Comparison of ENCODE assay signal across 8 cellular contexts in genomic region chr7:44043902-44044301, GRCh38. TPM values are rescaled to one million over a fixed set of nuclear protein-coding genes. Genes with fewer than 3 reads are reported as not detected.
DNase-seq lines count a peak whose midpoint lies in the region; TF ChIP-seq lines count a peak whose summit lies in the region.

No MANE protein-coding gene starts in this region.

- peaks cover 13% of the 10 kb centered on the region for H4K20me1 ChIP-seq in OCI-LY7 (ENCODE audit: insufficient read depth, low read length)
- H4K20me1 ChIP-seq in osteoblast (ENCODE audit: insufficient read depth, low read length) = peaks cover 26% of the 10 kb centered on the region

- H3K79me2 ChIP-seq in OCI-LY7 (ENCODE audit: insufficient read depth, low read depth, low read length) = peaks cover 39% of the 10 kb centered on the region
- H3K79me2 ChIP-seq in osteoblast (ENCODE audit: insufficient read depth, low read length) = peaks cover 49% of the 10 kb centered on the region

- H3K36me3 Mint-ChIP-seq in Caco-2 (ENCODE audit: insufficient read depth, unreplicated experiment) = peaks cover 15% of the 10 kb centered on the region
- peaks cover 7% of the 10 kb centered on the region for H3K36me3 Mint-ChIP-seq in endothelial cell (ENCODE audit: low read depth, unreplicated experiment)

- H3K9me3 ChIP-seq in Caco-2 (no peaks in the 10 kb centered on the region), OCI-LY7 (ENCODE audit: low read length) (no peaks in the 10 kb centered on the region), osteoblast (ENCODE audit: low read depth, low read length) (no peaks in the 10 kb centered on the region)

- H2AFZ ChIP-seq in OCI-LY7 (ENCODE audit: low read length) (peak overlapping the region; percentile 70), osteoblast (ENCODE audit: low read length) (peak overlapping the region; percentile 98)

- no peaks in the 10 kb centered on the region for H3K9me2 ChIP-seq in OCI-LY7 (ENCODE audit: insufficient read depth, low read length)

- peak overlapping the region; percentile 96 for H3K4me2 ChIP-seq in OCI-LY7 (ENCODE audit: low read length)
- peak overlapping the region; percentile 100 for H3K4me2 ChIP-seq in osteoblast (ENCODE audit: insufficient read depth, low read length)

- no TSS peak for BruUV-seq in Caco-2 (replicated peaks; lab: Mats Ljungman, UMichigan)
- BruUV-seq in OCI-LY7 (replicated peaks; lab: Mats Ljungman, UMichigan) = TSS peak; percentile 83

- in situ Hi-C loops in GM13976 (cut with MboI; ENCODE audit: low sequenced_read_pairs, unreplicated experiment) = no loop called here

- H3K27me3 ChIP-seq in Caco-2 (replicated peaks; ENCODE audit: control insufficient read depth, insufficient read depth, low read length) (no peaks in the 10 kb centered on the region), osteoblast (ENCODE audit: insufficient read depth, low read length) (no peaks in the 10 kb centered on the region)

- H3K27me3 Mint-ChIP-seq in Caco-2 (ENCODE audit: insufficient read depth, unreplicated experiment) (no peaks in the 10 kb centered on the region), endothelial cell (ENCODE audit: unreplicated experiment) (peaks cover 10% of the 10 kb centered on the region)

- H3K4me1 Mint-ChIP-seq in Caco-2 (ENCODE audit: low read depth, unreplicated experiment) (peaks cover 16% of the 10 kb centered on the region), endothelial cell (ENCODE audit: unreplicated experiment) (peaks cover 23% of the 10 kb centered on the region)

- DNase-seq in Caco-2 (no peak), OCI-LY7 (ENCODE audit: low spot score) (no peak), endothelial cell (ENCODE audit: low spot score) (no peak), osteoblast (ENCODE audit: insufficient read length, low spot score, missing footprints) (no peak), NCI-H187 treated with DMSO at 0.1 percent for 48 hours (lab: John Stamatoyannopoulos, UW) (no peak), COLO668 (lab: John Stamatoyannopoulos, UW; ENCODE audit: unreplicated experiment) (no peak), GM20000 (ENCODE audit: low spot score) (no peak), GM13976 (ENCODE audit: low spot score) (no peak)

- no peak for TF ChIP-seq CTCF in Caco-2 (IDR thresholded peaks at IDR 0.05; ENCODE audit: insufficient read depth in 1 of 2, low read depth in 1 of 2, low read length in 1 of 2, severe bottlenecking in 1 of 2, unreplicated experiment in 1 of 2)
- 0 out of 2 replicates have a peak, but pooled peaks have one; percentile 4 for TF ChIP-seq CTCF in OCI-LY7 (conservative IDR thresholded peaks at IDR 0.05; ENCODE audit: low read length)
- no peak for TF ChIP-seq CTCF in endothelial cell (IDR thresholded peaks at IDR 0.05; ENCODE audit: unreplicated experiment)
- TF ChIP-seq CTCF in osteoblast (IDR thresholded peaks at IDR 0.05; ENCODE audit: extremely low read depth, low read depth, low read length) = no peak
- TF ChIP-seq CTCF in GM20000 (IDR thresholded peaks at IDR 0.05; ENCODE audit: extremely low read depth, missing control alignments) = no peak
- TF ChIP-seq CTCF in GM13976 (IDR thresholded peaks at IDR 0.05; ENCODE audit: borderline replicate concordance, control extremely low read depth, extremely low read depth, insufficient read depth, missing control alignments) = no peak

- H3K9me3 Mint-ChIP-seq in Caco-2 (ENCODE audit: unreplicated experiment) (no peaks in the 10 kb centered on the region), endothelial cell (ENCODE audit: unreplicated experiment) (no peaks in the 10 kb centered on the region)

- intact Hi-C loops in Caco-2 (cut with micrococcal nuclease; ENCODE audit: unreplicated experiment) = no loop called here
- intact Hi-C loops in OCI-LY7 (cut with micrococcal nuclease; ENCODE audit: unreplicated experiment) = no loop called here

- CTCF ChIA-PET in Caco-2 (lab: Charles Lee) = interaction anchor here (1.1 to 1.4 kb wide), 3 partner anchors 24 to 79 kb away, joined by 3 to 6 read pairs (median 4); no protein-coding TSS in a partner anchor
- CTCF ChIA-PET in OCI-LY7 (lab: Charles Lee; ENCODE audit: unreplicated experiment) = no interaction called here

- H3K27ac ChIP-seq in OCI-LY7 (ENCODE audit: low read depth, low read length, poor library complexity, severe bottlenecking) (peak overlapping the region; percentile 80), osteoblast (ENCODE audit: low read depth, low read length) (peak overlapping the region; percentile 42)

- H3K4me1 ChIP-seq in Caco-2 (peaks cover 4% of the 10 kb centered on the region; the same call in 1 of the 2 replicates), OCI-LY7 (ENCODE audit: insufficient read depth, low read length, poor library complexity, severe bottlenecking) (peaks cover 42% of the 10 kb centered on the region), osteoblast (ENCODE audit: insufficient read depth, low read length) (peaks cover 16% of the 10 kb centered on the region)

- POLR2A ChIA-PET in Caco-2 (lab: Charles Lee) = interaction anchor here (1.1 kb wide), 1 partner anchor 461 kb away, joined by 3 read pairs; the partner anchor contains the start of gene STK17A
- POLR2A ChIA-PET in OCI-LY7 (lab: Charles Lee) = interaction anchor here (1.1 to 1.2 kb wide), 2 partner anchors 24 to 38 kb away, joined by 4 to 6 read pairs; no protein-coding TSS in a partner anchor

- H3K27ac Mint-ChIP-seq in Caco-2 (ENCODE audit: unreplicated experiment) = peak overlapping the region; percentile 73
- peak overlapping the region; percentile 88 for H3K27ac Mint-ChIP-seq in endothelial cell (ENCODE audit: unreplicated experiment)

- H3K4me3 ChIP-seq in Caco-2 (ENCODE audit: low read depth, low read length) (peak overlapping the region; percentile 87), OCI-LY7 (ENCODE audit: low read depth, low read length, poor library complexity, severe bottlenecking) (peak overlapping the region; percentile 92), osteoblast (ENCODE audit: insufficient read depth, low read length) (peak overlapping the region; percentile 99)

- H3K36me3 ChIP-seq in Caco-2 (ENCODE audit: control insufficient read depth, insufficient read depth, low read length) (peaks cover 3% of the 10 kb centered on the region), OCI-LY7 (ENCODE audit: insufficient read depth, low read length) (peaks cover 15% of the 10 kb centered on the region; the same call in 1 of the 2 replicates), osteoblast (ENCODE audit: insufficient read depth, low read length) (peaks cover 5% of the 10 kb centered on the region)

- peak overlapping the region; percentile 87 for H3K4me3 Mint-ChIP-seq in Caco-2 (ENCODE audit: unreplicated experiment)
- H3K4me3 Mint-ChIP-seq in endothelial cell (ENCODE audit: unreplicated experiment) = peak overlapping the region; percentile 93

RNA-seq across cellular contexts. Expression of gene DBNL, which starts 0.6 kb away (rescaled TPM):
- total RNA-seq in Caco-2 (2022) (83.2 and 85.5 TPM in 2 replicates), OCI-LY7 (2022) (121 and 137 TPM in 2 replicates), endothelial cell (ENCODE audit: unreplicated experiment) (47.5 TPM), osteoblast (97.5 and 105 TPM in 2 replicates)
- 124 and 133 TPM in 2 replicates for total RNA-seq in OCI-LY7 (2014; rRNA removed; shearing (Covaris generic))

RNA-seq across cellular contexts. Expression of gene PGAM2, which starts 21.5 kb away (rescaled TPM):
- total RNA-seq in Caco-2 (2022) (not detected in 2 replicates), OCI-LY7 (2022) (0.80 and 1.1 TPM in 2 replicates), endothelial cell (ENCODE audit: unreplicated experiment) (not detected), osteoblast (0.29 and 0.36 TPM in 2 replicates)
- 0.69 TPM in 1 of 2 replicates, not detected in the other for total RNA-seq in OCI-LY7 (2014; rRNA removed; shearing (Covaris generic))

RNA-seq across cellular contexts. Expression of gene POLM, which starts 38.4 kb away (rescaled TPM):
- 18.3 and 19.5 TPM in 2 replicates for total RNA-seq in Caco-2 (2022)
- 83.8 and 90.0 TPM in 2 replicates for total RNA-seq in OCI-LY7 (2014; rRNA removed; shearing (Covaris generic))
- total RNA-seq in OCI-LY7 (2022) = 87.9 and 99.3 TPM in 2 replicates
- total RNA-seq in endothelial cell (ENCODE audit: unreplicated experiment) = 16.9 TPM
- total RNA-seq in osteoblast = 35.9 and 40.9 TPM in 2 replicates

RNA-seq across cellular contexts. Expression of gene SPDYE1, which starts 46.2 kb away (rescaled TPM):
- not detected in 2 replicates for total RNA-seq in Caco-2 (2022)
- total RNA-seq in OCI-LY7 (2014; rRNA removed; shearing (Covaris generic)) = not detected in 2 replicates
- not detected in 2 replicates for total RNA-seq in OCI-LY7 (2022)
- not detected for total RNA-seq in endothelial cell (ENCODE audit: unreplicated experiment)
- total RNA-seq in osteoblast = not detected in 2 replicates
